In genomic region chr17:79534111-79534510, GRCh38 we compare ENCODE assay signal across 33 cellular contexts.
"Had no signal": no experiment of that assay in that cellular context is flagged by ENCODE, and none has a peak within 500 bp of the region (broad histone marks: within the 10 kb centered on the region; RNA-seq: fewer than 3 reads in every experiment).

No MANE protein-coding gene starts in this region.

- H3K27me3 ChIP-seq: colonic mucosa had no signal

- H3K9me3 ChIP-seq: body of pancreas, breast epithelium, colonic mucosa, esophagus squamous epithelium, gastroesophageal sphincter, heart right ventricle had no signal

- DNase-seq: activated CD4-positive, alpha-beta T cell treated with anti-CD3 and anti-CD28 coated beads for 1 hour; activated CD4-positive, alpha-beta T cell treated with anti-CD3 and anti-CD28 coated beads for 48 hours; activated CD4-positive, alpha-beta T cell treated with anti-CD3 and anti-CD28 coated beads, Interleukin-2, amount 50 U/mL, for 1 hour; activated CD4-positive, alpha-beta T cell treated with anti-CD3 and anti-CD28 coated beads, Interleukin-2, amount 50 U/mL, for 48 hours; activated CD8-positive, alpha-beta memory T cell treated with anti-CD3 and anti-CD28 coated beads for 24 hours; activated CD8-positive, alpha-beta T cell treated with anti-CD3 and anti-CD28 coated beads for 36 hours; activated effector memory CD4-positive, alpha-beta T cell treated with Interleukin-2 at 50 U/mL for 16 hours; activated gamma-delta T cell treated with Interleukin-2 at 50 U/mL for 16 hours; activated naive CD4-positive, alpha-beta T cell treated with anti-CD3 and anti-CD28 coated beads, Interleukin-2, amount 50 U/mL, for 16 hours; activated naive CD4-positive, alpha-beta T cell treated with Interleukin-2 at 50 U/mL for 16 hours; activated T-cell treated with anti-CD3 and anti-CD28 coated beads, Interleukin-2, amount 50 U/mL, for 4 hours; amniotic stem cell; anterior cingulate cortex; body of pancreas; colonic mucosa; effector CD8-positive, alpha-beta T cell; esophagus squamous epithelium; foreskin melanocyte; heart right ventricle; T-helper 1 cell; T-helper 17 cell; T1000 had no signal

- FAIRE-seq: endometrium, endothelial cell of umbilical vein had no signal

- H3K27ac ChIP-seq: body of pancreas, breast epithelium, colonic mucosa, epithelial cell of prostate, esophagus squamous epithelium, gastroesophageal sphincter, heart right ventricle, VCaP had no signal

- ATAC-seq: activated CD8-positive, alpha-beta T cell treated with anti-CD3 and anti-CD28 coated beads for 36 hours; activated T-cell treated with anti-CD3 and anti-CD28 coated beads, Interleukin-2, amount 50 U/mL, for 4 hours; activated T-helper 17 cell treated with anti-CD3 and anti-CD28 coated beads, Interleukin-2, amount 50 U/mL, for 72 hours; body of pancreas; gastroesophageal sphincter; heart right ventricle; T-helper 17 cell; WTC11 had no signal

- H3K4me3 ChIP-seq: body of pancreas, breast epithelium, colonic mucosa, esophagus squamous epithelium, gastroesophageal sphincter, heart right ventricle had no signal

- H3K9me3 Mint-ChIP-seq: activated CD8-positive, alpha-beta T cell treated with anti-CD3 and anti-CD28 coated beads for 36 hours; activated T-cell treated with anti-CD3 and anti-CD28 coated beads, Interleukin-2, amount 50 U/mL, for 4 hours; activated T-helper 17 cell treated with anti-CD3 and anti-CD28 coated beads, Interleukin-2, amount 50 U/mL, for 72 hours; central memory CD8-positive, alpha-beta T cell; T-helper 2 cell treated with Interferon-gamma antibody and Interleukin-4, amounts not matched to agents 5 μg/mL and 100 μg/mL, for 36 hours had no signal

- H3K4me3 Mint-ChIP-seq: activated CD8-positive, alpha-beta T cell treated with anti-CD3 and anti-CD28 coated beads for 36 hours; activated naive CD8-positive, alpha-beta T cell; activated T-cell treated with anti-CD3 and anti-CD28 coated beads, Interleukin-2, amount 50 U/mL, for 4 hours; activated T-helper 17 cell treated with anti-CD3 and anti-CD28 coated beads, Interleukin-2, amount 50 U/mL, for 72 hours; central memory CD8-positive, alpha-beta T cell; T-helper 17 cell; T-helper 2 cell treated with Interferon-gamma antibody and Interleukin-4, amounts not matched to agents 5 μg/mL and 100 μg/mL, for 36 hours; WTC11 had no signal

- H3K4me1 Mint-ChIP-seq: activated T-helper 17 cell treated with anti-CD3 and anti-CD28 coated beads, Interleukin-2, amount 50 U/mL, for 72 hours; central memory CD8-positive, alpha-beta T cell had no signal

- H3K4me1 ChIP-seq: body of pancreas, breast epithelium, colonic mucosa, esophagus squamous epithelium, gastroesophageal sphincter, heart right ventricle had no signal

- H3K36me3 Mint-ChIP-seq: activated naive CD8-positive, alpha-beta T cell; WTC11 had no signal

- H3K27me3 Mint-ChIP-seq: central memory CD8-positive, alpha-beta T cell had no signal

- H3K27ac Mint-ChIP-seq: activated CD8-positive, alpha-beta T cell treated with anti-CD3 and anti-CD28 coated beads for 36 hours; activated naive CD8-positive, alpha-beta T cell; activated T-helper 17 cell treated with anti-CD3 and anti-CD28 coated beads, Interleukin-2, amount 50 U/mL, for 72 hours; T-helper 17 cell; T-helper 2 cell treated with Interferon-gamma antibody and Interleukin-4, amounts not matched to agents 5 μg/mL and 100 μg/mL, for 36 hours; WTC11 had no signal

- H3K36me3 ChIP-seq: breast epithelium, colonic mucosa, esophagus squamous epithelium, gastroesophageal sphincter, heart right ventricle had no signal
